ENCODE assay signal across 9 cellular contexts in the genomic region with DNA sequence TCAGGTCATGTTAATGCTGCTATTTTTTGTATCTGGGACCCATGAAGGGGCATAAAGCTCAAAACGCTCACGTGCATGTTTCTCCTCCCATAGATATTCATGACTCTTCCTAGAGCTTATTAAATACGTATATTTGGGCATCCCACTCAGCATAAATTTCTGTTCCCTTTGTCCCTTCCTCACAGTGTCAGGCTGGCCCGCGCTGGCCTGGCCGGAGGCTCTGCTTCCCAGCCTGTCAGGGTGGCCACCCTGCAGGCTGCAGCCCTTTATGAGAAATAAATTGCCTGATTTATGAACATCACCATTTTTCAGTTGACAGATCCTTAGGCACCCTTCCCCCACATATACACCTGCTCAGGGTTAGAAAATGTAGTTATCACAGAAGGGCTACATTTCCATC.
"Had no signal": no experiment of that assay in that cellular context is flagged by ENCODE, and none has a peak within 500 bp of the region (broad histone marks: within the 10 kb centered on the region; RNA-seq: fewer than 3 reads in every experiment).

No MANE protein-coding gene starts in this region.

- H3K9ac ChIP-seq: GM23248 had no signal

- H3K27ac ChIP-seq: GM23248 had no signal

- DNase-seq: GM23248, GOT3, H7, H9, HCEC 1CT, HFFc6 had no signal

- H3K36me3 ChIP-seq: HAP-1 had no signal

- ATAC-seq: GM23338, HCT116 had no signal

- H2AFZ ChIP-seq: GM23248, GM23338 had no signal

- H3K27ac Mint-ChIP-seq: GM23338, H9, HFFc6 had no signal

- H3K4me3 Mint-ChIP-seq: GM23338, H9, HFFc6 had no signal

- H3K4me3 ChIP-seq: GM23248, GM23338, HAP-1 had no signal

- H3K4me2 ChIP-seq: GM23338 had no signal

- H3K4me1 ChIP-seq: HAP-1 had no signal

- H3K9me3 Mint-ChIP-seq: GM23338, H9 had no signal

- H3K9me3 ChIP-seq: HAP-1 had no signal
